26 cellular contexts compared by ENCODE assay signal in genomic region chr2:152390837-152391236, GRCh38. TPM values are rescaled to one million over a fixed set of nuclear protein-coding genes. Genes with fewer than 3 reads are reported as not detected.
DNase-seq lines count a peak whose midpoint lies in the region; ATAC-seq and TF ChIP-seq lines count a peak whose summit lies in the region.
"Had no signal": no experiment of that assay in that cellular context is flagged by ENCODE, and none has a peak within 500 bp of the region (broad histone marks: within the 10 kb centered on the region; RNA-seq: fewer than 3 reads in every experiment).

No MANE protein-coding gene starts in this region.

- H3K27me3 Mint-ChIP-seq in glutamatergic neuron (ENCODE audit: unreplicated experiment), result peaks cover 6% of the 10 kb centered on the region

- intact Hi-C loops in mucosa of descending colon (cut with DNase I, micrococcal nuclease) (no loop called here), vagina (cut with DNase I) (loop anchor here (10.0 kb wide), 1 partner anchor 46 kb away; no protein-coding TSS in a partner anchor)

- H3K36me3 Mint-ChIP-seq in glutamatergic neuron (ENCODE audit: unreplicated experiment), result peaks cover 10% of the 10 kb centered on the region
- H3K36me3 Mint-ChIP-seq: CD4-positive, alpha-beta memory T cell; CD4-positive, CD25-positive, alpha-beta regulatory T cell; CD8-positive, alpha-beta memory T cell had no signal

- H3K4me1 ChIP-seq in mucosa of descending colon (ENCODE audit: low read depth) (no peaks in the 10 kb centered on the region), vagina (peaks cover 10% of the 10 kb centered on the region)

- ATAC-seq in mucosa of descending colon, result peak; percentile 69
- ATAC-seq in GM18858 (IDR thresholded peaks at IDR 0.05; ENCODE audit: unreplicated experiment), result no peak
- no peak for ATAC-seq in HG03159 (IDR thresholded peaks at IDR 0.05; ENCODE audit: unreplicated experiment)
- ATAC-seq: GM12878 had no signal

- peaks cover 55% of the 10 kb centered on the region for H3K4me1 Mint-ChIP-seq in glutamatergic neuron (ENCODE audit: low read depth, unreplicated experiment)
- H3K4me1 Mint-ChIP-seq: CD4-positive, alpha-beta memory T cell; CD4-positive, CD25-positive, alpha-beta regulatory T cell; CD8-positive, alpha-beta memory T cell had no signal

- DNase-seq in glutamatergic neuron (no peak), mucosa of descending colon (no peak), HPDE6-E6E7 (ENCODE audit: extremely low spot score) (no peak), vagina (ENCODE audit: extremely low spot score in 2 of 2) (no peak)
- DNase-seq: 8988T; ACHN; BE2C; C1 segment of cervical spinal cord; CD4-positive, alpha-beta memory T cell; CD4-positive, CD25-positive, alpha-beta regulatory T cell; CD8-positive, alpha-beta memory T cell; COR-L47; DMS 273 treated with DMSO at 0.1 percent for 48 hours; DMS153; DMS53; DMS79; DND-41; EL; GDM1 had no signal

- no peaks in the 10 kb centered on the region for H3K27me3 ChIP-seq in vagina
- H3K27me3 ChIP-seq: BE2C, BLaER1 had no signal

- H3K4me3 Mint-ChIP-seq in glutamatergic neuron (ENCODE audit: unreplicated experiment), result peak overlapping the region; percentile 0
- H3K4me3 Mint-ChIP-seq: CD14-positive monocyte; CD4-positive, alpha-beta memory T cell; CD4-positive, CD25-positive, alpha-beta regulatory T cell; CD8-positive, alpha-beta memory T cell had no signal

- H3K4me3 ChIP-seq in mucosa of descending colon (no peak overlapping the region), vagina (no peak overlapping the region)
- H3K4me3 ChIP-seq: BLaER1, GM12878 had no signal

- H3K9me3 Mint-ChIP-seq in glutamatergic neuron (ENCODE audit: unreplicated experiment), result peaks cover 5% of the 10 kb centered on the region

- H3K27ac Mint-ChIP-seq in glutamatergic neuron (ENCODE audit: unreplicated experiment), result peak overlapping the region; percentile 50
- H3K27ac Mint-ChIP-seq: CD4-positive, alpha-beta memory T cell; CD4-positive, CD25-positive, alpha-beta regulatory T cell; CD8-positive, alpha-beta memory T cell had no signal

- H3K27ac ChIP-seq in cingulate gyrus (ENCODE audit: low read depth, low read length) (peak overlapping the region; percentile 10), temporal lobe (ENCODE audit: low read depth, low read length) (peak overlapping the region; percentile 30), vagina (no peak overlapping the region)
- H3K27ac ChIP-seq: BLaER1 had no signal

- H3K36me3 ChIP-seq in mucosa of descending colon (ENCODE audit: low read depth), result no peaks in the 10 kb centered on the region
- no peaks in the 10 kb centered on the region for H3K36me3 ChIP-seq in vagina
- H3K36me3 ChIP-seq: BE2C had no signal

- TF ChIP-seq CTCF in glutamatergic neuron (IDR thresholded peaks at IDR 0.05; ENCODE audit: partially characterized antibody, unreplicated experiment), result no peak
- no peak for TF ChIP-seq CTCF in mucosa of descending colon (IDR thresholded peaks at IDR 0.05)
- no peak for TF ChIP-seq CTCF in vagina (IDR thresholded peaks at IDR 0.05)

- TF ChIP-seq POLR2A in vagina (IDR thresholded peaks at IDR 0.05), result no peak

- H3K9me3 ChIP-seq in mucosa of descending colon, result no peaks in the 10 kb centered on the region
- H3K9me3 ChIP-seq in vagina, result no peaks in the 10 kb centered on the region
- H3K9me3 ChIP-seq: BE2C had no signal

RNA-seq across cellular contexts. Expression of gene FMNL2, which starts 55.9 kb away (rescaled TPM):
- total RNA-seq in glutamatergic neuron (ENCODE audit: unreplicated experiment), result 166 TPM
- total RNA-seq in mucosa of descending colon, result 10 to 100 TPM; 11.5 to 25.4 (median 12.0) TPM
- total RNA-seq in temporal lobe, result 88.3 TPM
- total RNA-seq in vagina, result 35.4 TPM
